8 cellular contexts compared by ENCODE assay signal in genomic region chr2:70086278-70086837, GRCh38. TPM values are rescaled to one million over a fixed set of nuclear protein-coding genes. Genes with fewer than 3 reads are reported as not detected.
DNase-seq lines count a peak whose midpoint lies in the region; ATAC-seq and TF ChIP-seq lines count a peak whose summit lies in the region.

No MANE protein-coding gene starts in this region.

- H3K4me3 ChIP-seq in RWPE2 (ENCODE audit: severe bottlenecking) = peak overlapping the region; percentile 61

- no peaks in the 10 kb centered on the region for H3K27me3 Mint-ChIP-seq in IgD-negative memory B cell
- H3K27me3 Mint-ChIP-seq in nephron progenitor cell (ENCODE audit: low read depth, poor library complexity) = peaks cover 4% of the 10 kb centered on the region
- no peaks in the 10 kb centered on the region for H3K27me3 Mint-ChIP-seq in stimulated activated naive CD8-positive, alpha-beta T cell treated with anti-CD3 and anti-CD28 coated beads, Interleukin-15, amount 100 ng/mL, for 72 hours

- H3K27ac Mint-ChIP-seq in IgD-negative memory B cell (peak overlapping the region; percentile 94 to 100 (median 100)), nephron progenitor cell (peak overlapping the region; percentile 100)
- H3K27ac Mint-ChIP-seq in stimulated activated naive CD8-positive, alpha-beta T cell treated with anti-CD3 and anti-CD28 coated beads, Interleukin-15, amount 100 ng/mL, for 72 hours = peak overlapping the region; percentile 100

- peak overlapping the region; percentile 96 for H3K27ac ChIP-seq in RWPE2 (ENCODE audit: poor library complexity, severe bottlenecking)

- H3K36me3 Mint-ChIP-seq in IgD-negative memory B cell (peaks cover 15% of the 10 kb centered on the region), nephron progenitor cell (ENCODE audit: low read depth) (peaks cover 47% of the 10 kb centered on the region)

- H3K36me3 ChIP-seq in RWPE2 (ENCODE audit: low read depth) = peaks cover 49% of the 10 kb centered on the region

- H3K4me1 ChIP-seq in RWPE2 (ENCODE audit: insufficient read depth, poor library complexity, severe bottlenecking) = peaks cover 14% of the 10 kb centered on the region

- TF ChIP-seq CTCF in RWPE2 (IDR thresholded peaks at IDR 0.05; ENCODE audit: poor library complexity, severe bottlenecking) (no peak), nephron progenitor cell (IDR thresholded peaks at IDR 0.05) (no peak)

- H3K4me1 Mint-ChIP-seq in IgD-negative memory B cell (peaks cover 40 to 49% (median 44%) of the 10 kb centered on the region in 3 donors), nephron progenitor cell (peaks cover 57% of the 10 kb centered on the region)
- peaks cover 56% of the 10 kb centered on the region for H3K4me1 Mint-ChIP-seq in stimulated activated naive CD8-positive, alpha-beta T cell treated with anti-CD3 and anti-CD28 coated beads, Interleukin-15, amount 100 ng/mL, for 72 hours

- H3K9me3 ChIP-seq in RWPE2 (ENCODE audit: severe bottlenecking) = no peaks in the 10 kb centered on the region

- H3K4me3 Mint-ChIP-seq in IgD-negative memory B cell (peak overlapping the region; percentile 95 to 100 (median 98)), nephron progenitor cell (peak overlapping the region; percentile 98)
- peak overlapping the region; percentile 92 to 96 for H3K4me3 Mint-ChIP-seq in stimulated activated naive CD8-positive, alpha-beta T cell treated with anti-CD3 and anti-CD28 coated beads, Interleukin-15, amount 100 ng/mL, for 72 hours

- H3K9me3 Mint-ChIP-seq in IgD-negative memory B cell = no peaks in the 10 kb centered on the region
- H3K9me3 Mint-ChIP-seq in nephron progenitor cell = no peaks in the 10 kb centered on the region
- H3K9me3 Mint-ChIP-seq in stimulated activated naive CD8-positive, alpha-beta T cell treated with anti-CD3 and anti-CD28 coated beads, Interleukin-15, amount 100 ng/mL, for 72 hours = no peaks in the 10 kb centered on the region

- H3K27me3 ChIP-seq in RWPE2 (ENCODE audit: insufficient read depth, poor library complexity, severe bottlenecking) = no peaks in the 10 kb centered on the region

- DNase-seq in DMS114 treated with DMSO at 0.1 percent for 48 hours (lab: John Stamatoyannopoulos, UW; ENCODE audit: unreplicated experiment) (peak; percentile 67), RWPE2 (ENCODE audit: low spot score) (peak; percentile 76), fibroblast of the conjunctiva (ENCODE audit: low read depth) (peak; percentile 63), nephron progenitor cell (peak; percentile 43)
- DNase-seq in activated effector memory CD4-positive, alpha-beta T cell treated with anti-CD3 and anti-CD28 coated beads, Interleukin-2, amount 50 U/mL, for 16 hours = peak; percentile 89
- peak in 1 of 2 donors; percentile 87 for DNase-seq in stimulated activated naive CD8-positive, alpha-beta T cell treated with anti-CD3 and anti-CD28 coated beads, Interleukin-15, amount 100 ng/mL, for 72 hours

- peak; percentile 36 for ATAC-seq in GM21529 (IDR thresholded peaks at IDR 0.05; ENCODE audit: unreplicated experiment)
- ATAC-seq in RWPE2 (ENCODE audit: low read depth) = peak; percentile 33
- peak; percentile 64 for ATAC-seq in stimulated activated naive CD8-positive, alpha-beta T cell treated with anti-CD3 and anti-CD28 coated beads, Interleukin-15, amount 100 ng/mL, for 72 hours

RNA-seq across cellular contexts. Expression of gene PCBP1, which starts 0.9 kb away (rescaled TPM):
- polyA plus RNA-seq in IgD-negative memory B cell = 123 TPM
